Comparison of ENCODE assay signal across 14 cellular contexts in genomic region chr11:33387996-33388395, GRCh38. TPM values are rescaled to one million over a fixed set of nuclear protein-coding genes. Genes with fewer than 3 reads are reported as not detected.
DNase-seq lines count a peak whose midpoint lies in the region; ATAC-seq lines count a peak whose summit lies in the region.
"Had no signal": no experiment of that assay in that cellular context is flagged by ENCODE, and none has a peak within 500 bp of the region (broad histone marks: within the 10 kb centered on the region; RNA-seq: fewer than 3 reads in every experiment).

No MANE protein-coding gene starts in this region.

- no peak overlapping the region for H3K4me3 Mint-ChIP-seq in immature natural killer cell
- no peak overlapping the region for H3K4me3 Mint-ChIP-seq in stimulated activated naive CD8-positive, alpha-beta T cell treated with anti-CD3 and anti-CD28 coated beads, Interleukin-15, amount 100 ng/mL, for 72 hours

- peak; percentile 82 for DNase-seq in MV-4-11 (lab: John Stamatoyannopoulos, UW)
- peak; percentile 64 for DNase-seq in renal cortical epithelial cell (ENCODE audit: low read depth)
- no peak for DNase-seq in AG20443 (ENCODE audit: low spot score)
- no peak for DNase-seq in immature natural killer cell
- DNase-seq in stimulated activated naive CD8-positive, alpha-beta T cell treated with anti-CD3 and anti-CD28 coated beads, Interleukin-15, amount 100 ng/mL, for 72 hours, result no peak
- DNase-seq: amniotic stem cell, Calu3, dorsolateral prefrontal cortex, foreskin keratinocyte, naive B cell, transverse colon had no signal

- peak; percentile 54 for ATAC-seq in GM19035 (IDR thresholded peaks at IDR 0.05; ENCODE audit: unreplicated experiment)
- peak; percentile 51 for ATAC-seq in HG02678 (IDR thresholded peaks at IDR 0.05; ENCODE audit: unreplicated experiment)
- ATAC-seq in HG02973 (IDR thresholded peaks at IDR 0.05; ENCODE audit: unreplicated experiment), result no peak
- no peak for ATAC-seq in stimulated activated naive CD8-positive, alpha-beta T cell treated with anti-CD3 and anti-CD28 coated beads, Interleukin-15, amount 100 ng/mL, for 72 hours
- ATAC-seq: foreskin keratinocyte had no signal

- peak overlapping the region in 1 of 6 donors; percentile 29 for H3K27ac Mint-ChIP-seq in immature natural killer cell
- H3K27ac Mint-ChIP-seq in stimulated activated naive CD8-positive, alpha-beta T cell treated with anti-CD3 and anti-CD28 coated beads, Interleukin-15, amount 100 ng/mL, for 72 hours, result no peak overlapping the region

- no peaks in the 10 kb centered on the region for H3K36me3 Mint-ChIP-seq in immature natural killer cell
- H3K36me3 Mint-ChIP-seq: naive B cell had no signal

- no peaks in the 10 kb centered on the region for H3K4me1 Mint-ChIP-seq in immature natural killer cell
- H3K4me1 Mint-ChIP-seq in stimulated activated naive CD8-positive, alpha-beta T cell treated with anti-CD3 and anti-CD28 coated beads, Interleukin-15, amount 100 ng/mL, for 72 hours, result no peaks in the 10 kb centered on the region

- peaks cover 2 to 8% (median 2%) of the 10 kb centered on the region in 3 donors for H3K27me3 Mint-ChIP-seq in immature natural killer cell (ENCODE audit: low read depth in 3 of 3)
- no peaks in the 10 kb centered on the region for H3K27me3 Mint-ChIP-seq in stimulated activated naive CD8-positive, alpha-beta T cell treated with anti-CD3 and anti-CD28 coated beads, Interleukin-15, amount 100 ng/mL, for 72 hours
- H3K27me3 Mint-ChIP-seq: naive B cell had no signal

- H3K9me3 Mint-ChIP-seq in immature natural killer cell, result peaks cover 0 to 2% (median 0%) of the 10 kb centered on the region in 6 donors
- no peaks in the 10 kb centered on the region for H3K9me3 Mint-ChIP-seq in stimulated activated naive CD8-positive, alpha-beta T cell treated with anti-CD3 and anti-CD28 coated beads, Interleukin-15, amount 100 ng/mL, for 72 hours

RNA-seq across cellular contexts. Expression of gene KIAA1549L, which starts 12.1 kb away (rescaled TPM):
- total RNA-seq in renal cortical epithelial cell, result 0.17 and 0.35 TPM in 2 replicates
- not detected for polyA plus RNA-seq in immature natural killer cell

Comparison
In these comparisons a context has a peak if more than half of its experiments do, and no peak if none do; other contexts are left out.
1. ATAC-seq: peak in GM19035 (single experiment) and HG02678 (single experiment); none in HG02973 (single experiment) and stimulated activated naive CD8-positive, alpha-beta T cell treated with anti-CD3 and anti-CD28 coated beads, Interleukin-15, amount 100 ng/mL, for 72 hours (single experiment).
2. DNase-seq: peak in MV-4-11 (single experiment) and renal cortical epithelial cell (single experiment); none in AG20443 (single experiment), immature natural killer cell (0 of 3) and stimulated activated naive CD8-positive, alpha-beta T cell treated with anti-CD3 and anti-CD28 coated beads, Interleukin-15, amount 100 ng/mL, for 72 hours (0 of 2).